ENCODE assay signal across 15 cellular contexts in genomic region chr16:81939164-81940067, GRCh38.
DNase-seq lines count a peak whose midpoint lies in the region; ATAC-seq and TF ChIP-seq lines count a peak whose summit lies in the region.
"Had no signal": no experiment of that assay in that cellular context is flagged by ENCODE, and none has a peak within 500 bp of the region (broad histone marks: within the 10 kb centered on the region; RNA-seq: fewer than 3 reads in every experiment).

No MANE protein-coding gene starts in this region.

- peaks cover 34 to 41% of the 10 kb centered on the region in 2 donors for H3K36me3 Mint-ChIP-seq in naive B cell
- H3K36me3 Mint-ChIP-seq in naive thymus-derived CD8-positive, alpha-beta T cell = no peaks in the 10 kb centered on the region

- H3K27me3 ChIP-seq in Loucy (ENCODE audit: insufficient read depth, low read length, poor library complexity, severe bottlenecking) (no peaks in the 10 kb centered on the region), brain microvascular endothelial cell (replicated peaks) (no peaks in the 10 kb centered on the region)

- peak overlapping the region in 1 of 8 donors; percentile 29 for H3K4me3 Mint-ChIP-seq in naive B cell
- no peak overlapping the region for H3K4me3 Mint-ChIP-seq in naive thymus-derived CD8-positive, alpha-beta T cell

- H3K9me3 Mint-ChIP-seq in naive B cell = no peaks in the 10 kb centered on the region
- no peaks in the 10 kb centered on the region for H3K9me3 Mint-ChIP-seq in naive thymus-derived CD8-positive, alpha-beta T cell

- H3K4me1 ChIP-seq in Loucy (ENCODE audit: insufficient read depth, low read length, poor library complexity, severe bottlenecking) = no peaks in the 10 kb centered on the region

- H3K27me3 Mint-ChIP-seq in naive B cell = no peaks in the 10 kb centered on the region
- H3K27me3 Mint-ChIP-seq in naive thymus-derived CD8-positive, alpha-beta T cell = peaks cover 0 to 1% (median 0%) of the 10 kb centered on the region in 5 donors

- no peak overlapping the region for H3K9ac ChIP-seq in Loucy (ENCODE audit: low read depth, low read length, poor library complexity, severe bottlenecking)

- H3K4me2 ChIP-seq in Loucy (ENCODE audit: low read depth, low read length, poor library complexity, severe bottlenecking) = no peak overlapping the region

- no peaks in the 10 kb centered on the region for H3F3A ChIP-seq in Loucy (ENCODE audit: low read depth)

- no peak overlapping the region for H2AFZ ChIP-seq in Loucy (ENCODE audit: low read length)

- H3K9me3 ChIP-seq in Loucy (ENCODE audit: insufficient read depth, low read depth, low read length) = no peaks in the 10 kb centered on the region

- no peaks in the 10 kb centered on the region for H4K20me1 ChIP-seq in Loucy (ENCODE audit: insufficient read depth, low read length, poor library complexity, severe bottlenecking)

- H3K79me2 ChIP-seq in Loucy (ENCODE audit: insufficient read depth, low read length) = no peaks in the 10 kb centered on the region

- no peak for ATAC-seq in naive B cell (ENCODE audit: low read depth in 2 of 2)
- ATAC-seq in naive thymus-derived CD8-positive, alpha-beta T cell = no peak
- ATAC-seq in HG03571 (IDR thresholded peaks at IDR 0.05; ENCODE audit: unreplicated experiment) = no peak

- in situ Hi-C loops in brain microvascular endothelial cell (cut with HindIII; ENCODE audit: low pct_ligation_motif_present, low sequenced_read_pairs) = no loop called here

- DNase-seq in NCI-H510A treated with DMSO at 0.1 percent for 48 hours (lab: John Stamatoyannopoulos, UW) (peak; percentile 2), NCI-H510A (lab: John Stamatoyannopoulos, UW) (no peak), brain microvascular endothelial cell (no peak), naive B cell (no peak), NCI-H187 (lab: John Stamatoyannopoulos, UW) (no peak)
- DNase-seq in naive thymus-derived CD8-positive, alpha-beta T cell = no peak
- DNase-seq: activated CD4-positive, CD25-positive, alpha-beta regulatory T cell treated with anti-CD3 and anti-CD28 coated beads, Interleukin-2, amount 50 U/mL, for 72 hours; activated T-cell treated with anti-CD3 and anti-CD28 coated beads, Interleukin-2, amount 50 U/mL, for 48 hours; amygdala; DMS79; head of caudate nucleus had no signal

- H3K4me3 ChIP-seq in Loucy (ENCODE audit: low read length, poor library complexity, severe bottlenecking) (no peak overlapping the region), brain microvascular endothelial cell (ENCODE audit: low read depth, low read length) (no peak overlapping the region)
- H3K4me3 ChIP-seq: lung, SK-N-MC had no signal

- H3K36me3 ChIP-seq in Loucy (ENCODE audit: insufficient read depth, low read length) = peaks cover 15% of the 10 kb centered on the region; the same call in 1 of the 2 replicates
- H3K36me3 ChIP-seq in brain microvascular endothelial cell (replicated peaks) = no peaks in the 10 kb centered on the region

- no peak overlapping the region for H3K27ac ChIP-seq in brain microvascular endothelial cell
- H3K27ac ChIP-seq: SK-N-MC had no signal

- no peaks in the 10 kb centered on the region for H3K9me2 ChIP-seq in Loucy (replicated peaks; ENCODE audit: low read depth, low read length)

- TF ChIP-seq CTCF in Loucy (conservative IDR thresholded peaks at IDR 0.05; ENCODE audit: low read length) = peak; percentile 27
- peak; percentile 19 for TF ChIP-seq CTCF in brain microvascular endothelial cell (IDR thresholded peaks at IDR 0.05; ENCODE audit: low read depth, low read length, missing control alignments)

- peak overlapping the region in 5 of 6 donors; percentile 19 to 81 (median 59) for H3K27ac Mint-ChIP-seq in naive B cell
- H3K27ac Mint-ChIP-seq in naive thymus-derived CD8-positive, alpha-beta T cell = peak overlapping the region in 1 of 10 donors; percentile 29

- POLR2A ChIA-PET in naive thymus-derived CD8-positive, alpha-beta T cell (lab: Charles Lee) = no interaction called here

- H3K4me1 Mint-ChIP-seq in naive B cell = peaks cover 0 to 8% (median 0%) of the 10 kb centered on the region in 3 donors
- H3K4me1 Mint-ChIP-seq in naive thymus-derived CD8-positive, alpha-beta T cell = no peaks in the 10 kb centered on the region
